Comparison of ENCODE assay signal across 15 cellular contexts in genomic region chr19:34282611-34283519, GRCh38. TPM values are rescaled to one million over a fixed set of nuclear protein-coding genes. Genes with fewer than 3 reads are reported as not detected.
A peak's percentile ranks its signal among the peaks of the same experiment; 100 is the strongest.
DNase-seq lines count a peak whose midpoint lies in the region; ATAC-seq, FAIRE-seq and TF ChIP-seq lines count a peak whose summit lies in the region.
"Had no signal": no experiment of that assay in that cellular context is flagged by ENCODE, and none has a peak within 500 bp of the region (broad histone marks: within the 10 kb centered on the region; RNA-seq: fewer than 3 reads in every experiment).

No MANE protein-coding gene starts in this region.

- ATAC-seq in pancreas (peak; percentile 31 to 82 (median 69)), GM18519 (IDR thresholded peaks at IDR 0.05; ENCODE audit: low FRiP score, unreplicated experiment) (no peak), HG03175 (IDR thresholded peaks at IDR 0.05; ENCODE audit: unreplicated experiment) (no peak)
- ATAC-seq: stimulated activated naive B cell treated with anti-CD40 and anti-IgM and Interleukin-4, amounts not matched to agents 10 μg/mL and 1 μg/mL and 100 μg/mL, for 72 hours had no signal

- POLR2A ChIA-PET in HEK293 (lab: Yijun Ruan, JAX), result no interaction called here
- POLR2A ChIA-PET in PC-9 (lab: Charles Lee; ENCODE audit: unreplicated experiment), result interaction anchor here (0.5 to 0.6 kb wide), 3 partner anchors 11 to 49 kb away, joined by 3 read pairs; no protein-coding TSS in a partner anchor

- peak overlapping the region; percentile 9; the same call in 1 of the 2 replicates for H3K4me2 ChIP-seq in PC-9
- H3K4me2 ChIP-seq: BLaER1 had no signal

- H3K4me3 ChIP-seq in HEK293 (ENCODE audit: low read depth, low read length), result no peak overlapping the region
- no peak overlapping the region for H3K4me3 ChIP-seq in PC-9
- H3K4me3 ChIP-seq in pancreas, result no peak overlapping the region
- H3K4me3 ChIP-seq: BLaER1, dorsolateral prefrontal cortex, upper lobe of left lung had no signal

- H3K4me1 ChIP-seq in HEK293 (ENCODE audit: control insufficient read depth, insufficient read depth, low read length) (peaks cover 9% of the 10 kb centered on the region; the same call in 1 of the 2 replicates), PC-9 (replicated peaks; ENCODE audit: insufficient read depth) (peaks cover 12% of the 10 kb centered on the region), pancreas (peaks cover 0 to 16% (median 0%) of the 10 kb centered on the region in 3 donors)
- H3K4me1 ChIP-seq: BLaER1 had no signal

- H3K27ac ChIP-seq in HEK293 (ENCODE audit: extremely low read depth, low read depth, low read length), result no peak overlapping the region
- no peak overlapping the region for H3K27ac ChIP-seq in PC-9
- H3K27ac ChIP-seq in pancreas, result peak overlapping the region in 2 of 4 donors; percentile 8 to 37
- H3K27ac ChIP-seq: BLaER1 had no signal

- intact Hi-C loops in PC-9 (cut with micrococcal nuclease; ENCODE audit: unreplicated experiment), result no loop called here
- intact Hi-C loops in pancreas (cut with DNase I), result no loop called here

- CTCF ChIA-PET in HEK293 (lab: Yijun Ruan, JAX) (interaction anchor here (0.6 to 1.0 kb wide), 6 partner anchors 10 to 63 kb away, joined by 3 to 5 read pairs (median 3); no protein-coding TSS in a partner anchor), PC-9 (lab: Charles Lee) (interaction anchor here (0.7 kb wide), 1 partner anchor 80 kb away, joined by 4 read pairs; no protein-coding TSS in a partner anchor)

- DNase-seq in PC-9, result peak in 1 of 2 experiments; percentile 43
- DNase-seq in dermis microvascular lymphatic vessel endothelial cell (ENCODE audit: low read depth in 2 of 2), result peak; percentile 46 to 61
- no peak for DNase-seq in pancreas
- no peak for DNase-seq in activated naive CD4-positive, alpha-beta T cell (lab: John Stamatoyannopoulos, UW)
- DNase-seq: DMS79; kidney glomerular epithelial cell; NK-92 treated with Interleukin-12 subunit alpha and Interleukin-12 subunit beta, amount 100 ng/mL, for 24 hours; Right ventricle myocardium superior; stimulated activated naive B cell treated with anti-CD40 and anti-IgM and Interleukin-4, amounts not matched to agents 10 μg/mL and 1 μg/mL and 100 μg/mL, for 72 hours; upper lobe of left lung had no signal

- H3K79me2 ChIP-seq in PC-9 (ENCODE audit: low read depth), result peaks cover 4% of the 10 kb centered on the region; the same call in 1 of the 2 replicates

- H4K20me1 ChIP-seq in PC-9 (ENCODE audit: insufficient read depth), result no peaks in the 10 kb centered on the region; the same call in none of the 2 replicates
- H4K20me1 ChIP-seq: BLaER1 had no signal

- WGBS in pancreas, 2 donors, result 53 to 55% methylated on average over 2 of the region's 2 CpGs

- no peaks in the 10 kb centered on the region for H3K27me3 ChIP-seq in PC-9 (ENCODE audit: insufficient read depth, low read depth)
- H3K27me3 ChIP-seq in pancreas, result no peaks in the 10 kb centered on the region
- H3K27me3 ChIP-seq: BLaER1, dorsolateral prefrontal cortex, upper lobe of left lung had no signal

- FAIRE-seq in pancreas (lab: Jason Lieb, UNC), result no peak

- H3F3A ChIP-seq in PC-9 (ENCODE audit: insufficient read depth, low read depth), result peaks cover 15% of the 10 kb centered on the region; the same call in 1 of the 2 replicates

- H3K9me2 ChIP-seq in PC-9 (ENCODE audit: insufficient read depth), result no peaks in the 10 kb centered on the region

- peaks cover 0 to 49% of the 10 kb centered on the region in 2 experiments; a peak in 2 of 3 replicates for H3K36me3 ChIP-seq in HEK293 (ENCODE audit: control insufficient read depth in 2 of 2, insufficient read depth in 1 of 2, low read length in 2 of 2)
- H3K36me3 ChIP-seq in PC-9 (ENCODE audit: low read depth), result no peaks in the 10 kb centered on the region
- H3K36me3 ChIP-seq in pancreas, result no peaks in the 10 kb centered on the region

- no TSS peak for BruUV-seq in PC-9 (replicated peaks; lab: Mats Ljungman, UMichigan)

- no peak for TF ChIP-seq CTCF in HEK293 (tag by site-specific recombination; IDR thresholded peaks at IDR 0.05)
- no peak for TF ChIP-seq CTCF in PC-9 (conservative IDR thresholded peaks at IDR 0.05)
- TF ChIP-seq CTCF in pancreas (IDR thresholded peaks at IDR 0.05), result no peak

- H2AFZ ChIP-seq in PC-9, result no peak overlapping the region

- H3K9me3 ChIP-seq in HEK293 (ENCODE audit: control insufficient read depth, insufficient read depth, low read depth, low read length) (no peaks in the 10 kb centered on the region; the same call in 1 of the 2 replicates), PC-9 (ENCODE audit: insufficient read depth, low read depth) (no peaks in the 10 kb centered on the region), pancreas (no peaks in the 10 kb centered on the region)
- H3K9me3 ChIP-seq: upper lobe of left lung had no signal

TF ChIP-seq in HEK293, 187 proteins besides CTCF, POLR2A, EP300 and RAD21:
- peak; percentile 28; the same call in 1 of the 2 replicates for TF ChIP-seq ZNF366 (tag by site-specific recombination; conservative IDR thresholded peaks at IDR 0.05)
- no peak for TF ChIP-seq ZNF521 (tag by site-specific recombination; IDR thresholded peaks at IDR 0.05)
- peak; percentile 8; the same call in 1 of the 2 replicates for TF ChIP-seq FEZF1 (tag by site-specific recombination; IDR thresholded peaks at IDR 0.05)
- peak; percentile 74 for TF ChIP-seq ZNF341 (tag by site-specific recombination; IDR thresholded peaks at IDR 0.05; ENCODE audit: low read depth)
- TF ChIP-seq PRDM1 (tag by site-specific recombination; IDR thresholded peaks at IDR 0.05), result peak; percentile 72
- TF ChIP-seq, protein P1, sequence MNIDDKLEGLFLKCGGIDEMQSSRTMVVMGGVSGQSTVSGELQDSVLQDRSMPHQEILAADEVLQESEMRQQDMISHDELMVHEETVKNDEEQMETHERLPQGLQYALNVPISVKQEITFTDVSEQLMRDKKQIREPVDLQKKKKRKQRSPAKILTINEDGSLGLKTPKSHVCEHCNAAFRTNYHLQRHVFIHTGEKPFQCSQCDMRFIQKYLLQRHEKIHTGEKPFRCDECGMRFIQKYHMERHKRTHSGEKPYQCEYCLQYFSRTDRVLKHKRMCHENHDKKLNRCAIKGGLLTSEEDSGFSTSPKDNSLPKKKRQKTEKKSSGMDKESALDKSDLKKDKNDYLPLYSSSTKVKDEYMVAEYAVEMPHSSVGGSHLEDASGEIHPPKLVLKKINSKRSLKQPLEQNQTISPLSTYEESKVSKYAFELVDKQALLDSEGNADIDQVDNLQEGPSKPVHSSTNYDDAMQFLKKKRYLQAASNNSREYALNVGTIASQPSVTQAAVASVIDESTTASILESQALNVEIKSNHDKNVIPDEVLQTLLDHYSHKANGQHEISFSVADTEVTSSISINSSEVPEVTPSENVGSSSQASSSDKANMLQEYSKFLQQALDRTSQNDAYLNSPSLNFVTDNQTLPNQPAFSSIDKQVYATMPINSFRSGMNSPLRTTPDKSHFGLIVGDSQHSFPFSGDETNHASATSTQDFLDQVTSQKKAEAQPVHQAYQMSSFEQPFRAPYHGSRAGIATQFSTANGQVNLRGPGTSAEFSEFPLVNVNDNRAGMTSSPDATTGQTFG (tag by site-specific recombination; IDR thresholded peaks at IDR 0.05; ENCODE audit: borderline replicate concordance), result no peak
- TF ChIP-seq SALL2 (tag by site-specific recombination; IDR thresholded peaks at IDR 0.05; ENCODE audit: borderline replicate concordance), result no peak
TF ChIP-seq in HEK293: peak in this region for 4.

RNA-seq across cellular contexts. Expression of gene GARRE1, which starts 28.5 kb away (rescaled TPM):
- total RNA-seq in PC-9 (2021) (13.6 and 23.3 TPM in 2 replicates), dermis microvascular lymphatic vessel endothelial cell (32.0 and 32.9 TPM in 2 replicates), pancreas (10 to 100 TPM in 5 of 6 donors, 1 to 10 TPM in 1; 7.4 to 18.3 (median 12.0) TPM)
- polyA plus RNA-seq in pancreas, result 1 to 10 TPM; 8.2 to 9.3 TPM

Comparison
In these comparisons a context has a peak if more than half of its experiments do, and no peak if none do; other contexts are left out.
1. DNase-seq: peak in dermis microvascular lymphatic vessel endothelial cell (2 of 2); none in pancreas (0 of 6) and activated naive CD4-positive, alpha-beta T cell (0 of 4).
2. ATAC-seq: peak in pancreas (4 of 4); none in GM18519 (single experiment) and HG03175 (single experiment).